In genomic region chr9:14238518-14238917, GRCh38 we compare ENCODE assay signal across 1 cellular context.
TF ChIP-seq lines count a peak whose summit lies in the region.

No MANE protein-coding gene starts in this region.

TF ChIP-seq in GM23338, 12 proteins besides CTCF, POLR2A, EP300 and RAD21 (continued from another document):
- TF ChIP-seq REST (IDR thresholded peaks at IDR 0.05; ENCODE audit: unreplicated experiment) (no peak), POLR2AphosphoS5 (IDR thresholded peaks at IDR 0.05; ENCODE audit: low read depth) (no peak), STAT1 (IDR thresholded peaks at IDR 0.05; ENCODE audit: unreplicated experiment) (no peak), ETS1 (IDR thresholded peaks at IDR 0.05) (no peak), EZH2phosphoT487 (IDR thresholded peaks at IDR 0.05; ENCODE audit: unreplicated experiment) (no peak), ZNF114 (CRISPR knock-in tag; IDR thresholded peaks at IDR 0.05) (no peak)
